In the genomic region with DNA sequence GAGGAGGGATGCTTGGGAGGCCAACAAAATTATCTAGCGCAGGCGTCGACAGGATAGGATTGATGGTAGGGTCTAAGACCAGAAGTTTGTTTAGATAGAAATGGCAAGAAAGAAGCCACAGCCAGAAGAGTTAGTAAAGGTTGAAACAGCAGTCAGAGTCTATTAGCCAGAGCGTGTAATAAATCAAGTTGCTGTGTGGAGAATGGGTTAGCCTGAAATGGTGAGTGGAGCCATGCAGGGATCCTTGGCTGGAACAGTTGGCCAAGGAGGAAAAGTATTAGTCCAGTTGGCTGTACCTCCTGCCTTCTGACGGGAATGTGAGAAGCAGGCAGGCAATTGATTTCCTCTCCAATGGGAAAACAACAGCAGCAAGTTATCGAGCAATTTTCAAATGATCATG, we compare ENCODE assay signal across 27 cellular contexts.
DNase-seq lines count a peak whose midpoint lies in the region; ATAC-seq, FAIRE-seq and TF ChIP-seq lines count a peak whose summit lies in the region.
"Had no signal": no experiment of that assay in that cellular context is flagged by ENCODE, and none has a peak within 500 bp of the region (broad histone marks: within the 10 kb centered on the region; RNA-seq: fewer than 3 reads in every experiment).

No MANE protein-coding gene starts in this region.

- DNase-seq in D721Med (ENCODE audit: insufficient read length, low spot score) (no peak), astrocyte of the spinal cord (ENCODE audit: low read depth, low spot score) (peak; percentile 31), right cardiac atrium (peak in 1 of 3 donors; percentile 50), pons (ENCODE audit: low spot score) (peak; percentile 15), inferior parietal cortex (ENCODE audit: extremely low spot score) (no peak)
- DNase-seq in activated CD8-positive, alpha-beta memory T cell treated with anti-CD3 and anti-CD28 coated beads, Interleukin-2, amount 10 ng/mL, durations not matched to agents 7 days and 5 days, result no peak
- DNase-seq: AML-193; CD4-positive, alpha-beta memory T cell; COR-L47; EL; GDM1; HCEC 1CT; Karpas-422; NCI-H1092; NCI-H1417 treated with DMSO at 0.1 percent for 48 hours; NCI-H1694 treated with DMSO at 0.1 percent for 48 hours; NCI-H2081; NCI-H2227 treated with DMSO at 0.1 percent for 48 hours; NCI-H526 treated with DMSO at 0.1 percent for 48 hours; PC-9; SHP77 had no signal

- no peak overlapping the region for H3K27ac ChIP-seq in right cardiac atrium (ENCODE audit: low read length)
- H3K27ac ChIP-seq: BLaER1 treated with 17β-estradiol and CSF1 and Interleukin-3, amounts not matched to agents 10 nM and 100 nM; HL-60; PC-9 had no signal

- no peak overlapping the region for H3K4me3 Mint-ChIP-seq in activated CD8-positive, alpha-beta memory T cell treated with anti-CD3 and anti-CD28 coated beads, Interleukin-2, amount 10 ng/mL, durations not matched to agents 7 days and 5 days
- H3K4me3 Mint-ChIP-seq: CD4-positive, alpha-beta memory T cell had no signal

- H3K27ac Mint-ChIP-seq in activated CD8-positive, alpha-beta memory T cell treated with anti-CD3 and anti-CD28 coated beads, Interleukin-2, amount 10 ng/mL, durations not matched to agents 7 days and 5 days, result no peak overlapping the region
- H3K27ac Mint-ChIP-seq: CD4-positive, alpha-beta memory T cell had no signal

- H3K4me1 ChIP-seq in right cardiac atrium (ENCODE audit: control insufficient read depth, insufficient read depth, low read length), result no peaks in the 10 kb centered on the region
- H3K4me1 ChIP-seq: BLaER1 treated with 17β-estradiol and CSF1 and Interleukin-3, amounts not matched to agents 10 nM and 100 nM had no signal

- H3K36me3 Mint-ChIP-seq in activated CD8-positive, alpha-beta memory T cell treated with anti-CD3 and anti-CD28 coated beads, Interleukin-2, amount 10 ng/mL, durations not matched to agents 7 days and 5 days, result no peaks in the 10 kb centered on the region
- H3K36me3 Mint-ChIP-seq: CD4-positive, alpha-beta memory T cell had no signal

- no peaks in the 10 kb centered on the region for H3K9me3 Mint-ChIP-seq in activated CD8-positive, alpha-beta memory T cell treated with anti-CD3 and anti-CD28 coated beads, Interleukin-2, amount 10 ng/mL, durations not matched to agents 7 days and 5 days (ENCODE audit: low read depth)

- no peaks in the 10 kb centered on the region for H3K9me3 ChIP-seq in right cardiac atrium (ENCODE audit: control insufficient read depth, low read length)
- H3K9me3 ChIP-seq: BLaER1 treated with 17β-estradiol and CSF1 and Interleukin-3, amounts not matched to agents 10 nM and 100 nM had no signal

- no peak for TF ChIP-seq CTCF in D721Med (IDR thresholded peaks at IDR 0.05; ENCODE audit: insufficient read depth, missing control alignments)
- no peak for TF ChIP-seq CTCF in astrocyte of the spinal cord (IDR thresholded peaks at IDR 0.05; ENCODE audit: low read depth, low read length)

- peak; percentile 47 to 89 for ATAC-seq in right cardiac atrium
- ATAC-seq in activated CD8-positive, alpha-beta memory T cell treated with anti-CD3 and anti-CD28 coated beads, Interleukin-2, amount 10 ng/mL, durations not matched to agents 7 days and 5 days, result no peak
- ATAC-seq in HG02759 (IDR thresholded peaks at IDR 0.05; ENCODE audit: unreplicated experiment), result no peak
- ATAC-seq: GM12878 had no signal

- 57% methylated on average over 6 of the region's 6 CpGs for WGBS in right cardiac atrium

- FAIRE-seq in D721Med (lab: Jason Lieb, UNC), result peak; percentile 84
- FAIRE-seq: A204.1, GM12878, H1 had no signal

- no peak overlapping the region for H3K4me3 ChIP-seq in astrocyte of the spinal cord (ENCODE audit: low read depth, low read length)
- H3K4me3 ChIP-seq in right cardiac atrium (ENCODE audit: low read length), result no peak overlapping the region
- H3K4me3 ChIP-seq: BLaER1 treated with 17β-estradiol and CSF1 and Interleukin-3, amounts not matched to agents 10 nM and 100 nM; GM12878; PC-9 had no signal

- CTCF ChIA-PET in activated CD8-positive, alpha-beta memory T cell treated with anti-CD3 and anti-CD28 coated beads, Interleukin-2, amount 10 ng/mL, durations not matched to agents 7 days and 5 days (lab: Charles Lee), result no interaction called here

- H3K27me3 Mint-ChIP-seq in activated CD8-positive, alpha-beta memory T cell treated with anti-CD3 and anti-CD28 coated beads, Interleukin-2, amount 10 ng/mL, durations not matched to agents 7 days and 5 days, result no peaks in the 10 kb centered on the region

- no peaks in the 10 kb centered on the region for H3K4me1 Mint-ChIP-seq in activated CD8-positive, alpha-beta memory T cell treated with anti-CD3 and anti-CD28 coated beads, Interleukin-2, amount 10 ng/mL, durations not matched to agents 7 days and 5 days
- H3K4me1 Mint-ChIP-seq: CD4-positive, alpha-beta memory T cell had no signal

- intact Hi-C loops in right cardiac atrium (cut with DNase I), result no loop called here

- in situ Hi-C loops in astrocyte of the spinal cord (cut with HindIII; ENCODE audit: low sequenced_read_pairs), result no loop called here

- H3K27me3 ChIP-seq in right cardiac atrium (ENCODE audit: control insufficient read depth, insufficient read depth), result no peaks in the 10 kb centered on the region
- H3K27me3 ChIP-seq: BLaER1 treated with 17β-estradiol and CSF1 and Interleukin-3, amounts not matched to agents 10 nM and 100 nM had no signal

Comparison
In these comparisons a context has a peak if more than half of its experiments do, and no peak if none do; other contexts are left out.
1. DNase-seq: peak in astrocyte of the spinal cord (single experiment) and pons (single experiment); none in D721Med (single experiment), activated CD8-positive, alpha-beta memory T cell treated with anti-CD3 and anti-CD28 coated beads, Interleukin-2, amount 10 ng/mL, durations not matched to agents 7 days and 5 days (single experiment) and inferior parietal cortex (single experiment).
2. ATAC-seq: peak in right cardiac atrium (2 of 2); none in activated CD8-positive, alpha-beta memory T cell treated with anti-CD3 and anti-CD28 coated beads, Interleukin-2, amount 10 ng/mL, durations not matched to agents 7 days and 5 days (single experiment) and HG02759 (single experiment).